ENCODE assay signal across 19 cellular contexts in the genomic region with DNA sequence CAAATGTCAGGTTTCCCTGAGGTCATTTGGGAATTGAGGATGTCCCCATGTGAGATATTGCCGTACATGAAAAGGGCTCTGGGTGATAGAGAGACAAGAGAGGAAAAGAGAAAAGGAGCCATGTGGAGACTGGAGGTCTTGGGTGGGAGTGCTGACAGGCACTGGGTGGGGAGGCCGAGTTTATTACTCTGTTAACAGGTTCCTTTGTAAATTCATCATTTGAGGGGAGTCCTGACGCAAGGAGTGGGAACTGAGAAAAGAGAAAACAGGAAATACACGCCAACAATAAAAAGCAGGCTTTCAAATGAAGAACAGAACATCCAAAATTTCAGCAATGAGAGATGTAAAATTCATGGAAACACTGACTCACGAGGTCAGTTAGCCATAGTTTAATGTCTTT.
"Had no signal": no experiment of that assay in that cellular context is flagged by ENCODE, and none has a peak within 500 bp of the region (broad histone marks: within the 10 kb centered on the region; RNA-seq: fewer than 3 reads in every experiment).

No MANE protein-coding gene starts in this region.

- H3K27me3 ChIP-seq: breast epithelium, neutrophil, right atrium auricular region, upper lobe of left lung had no signal

- H3K9me3 ChIP-seq: breast epithelium, lower lobe of right lung, neutrophil, right atrium auricular region, upper lobe of left lung had no signal

- H3K9me3 Mint-ChIP-seq: T-helper 2 cell treated with Interferon-gamma antibody and Interleukin-4, amounts not matched to agents 5 μg/mL and 100 μg/mL, for 36 hours had no signal

- H3K27me3 Mint-ChIP-seq: activated naive CD8-positive, alpha-beta T cell; stimulated activated naive B cell treated with anti-CD40 and anti-IgM and Interleukin-4, amounts not matched to agents 10 μg/mL and 1 μg/mL and 100 μg/mL, for 72 hours had no signal

- H3K4me3 Mint-ChIP-seq: activated CD8-positive, alpha-beta memory T cell treated with anti-CD3 and anti-CD28 coated beads, Interleukin-2, amount 10 ng/mL, durations not matched to agents 7 days and 5 days; activated naive CD8-positive, alpha-beta T cell; activated T-cell treated with anti-CD3 and anti-CD28 coated beads, Interleukin-2, amount 50 U/mL, for 24 hours; stimulated activated naive B cell treated with anti-CD40 and anti-IgM and Interleukin-4, amounts not matched to agents 10 μg/mL and 1 μg/mL and 100 μg/mL, for 72 hours; T-helper 2 cell treated with Interferon-gamma antibody and Interleukin-4, amounts not matched to agents 5 μg/mL and 100 μg/mL, for 36 hours had no signal

- H3K36me3 ChIP-seq: breast epithelium, lower lobe of right lung, neutrophil, right atrium auricular region, upper lobe of left lung had no signal

- H3K27ac Mint-ChIP-seq: activated CD8-positive, alpha-beta memory T cell treated with anti-CD3 and anti-CD28 coated beads, Interleukin-2, amount 10 ng/mL, durations not matched to agents 7 days and 5 days; activated naive CD8-positive, alpha-beta T cell; activated T-cell treated with anti-CD3 and anti-CD28 coated beads, Interleukin-2, amount 50 U/mL, for 24 hours; stimulated activated naive B cell treated with anti-CD40 and anti-IgM and Interleukin-4, amounts not matched to agents 10 μg/mL and 1 μg/mL and 100 μg/mL, for 72 hours; T-helper 2 cell treated with Interferon-gamma antibody and Interleukin-4, amounts not matched to agents 5 μg/mL and 100 μg/mL, for 36 hours had no signal

- H3K36me3 Mint-ChIP-seq: activated CD8-positive, alpha-beta memory T cell treated with anti-CD3 and anti-CD28 coated beads, Interleukin-2, amount 10 ng/mL, durations not matched to agents 7 days and 5 days; stimulated activated naive B cell treated with anti-CD40 and anti-IgM and Interleukin-4, amounts not matched to agents 10 μg/mL and 1 μg/mL and 100 μg/mL, for 72 hours had no signal

- H3K27ac ChIP-seq: lower lobe of right lung, neutrophil, upper lobe of left lung had no signal

- H3K4me1 ChIP-seq: breast epithelium, lower lobe of right lung, right atrium auricular region, upper lobe of left lung had no signal

- H3K4me3 ChIP-seq: breast epithelium, lower lobe of right lung, right atrium auricular region, upper lobe of left lung had no signal

- DNase-seq: activated CD4-positive, alpha-beta T cell treated with anti-CD3 and anti-CD28 coated beads, Interleukin-2, amount 50 U/mL, for 48 hours; activated CD8-positive, alpha-beta memory T cell treated with anti-CD3 and anti-CD28 coated beads, Interleukin-2, amount 10 ng/mL, durations not matched to agents 7 days and 5 days; activated gamma-delta T cell; activated T-cell treated with anti-CD3 and anti-CD28 coated beads, Interleukin-2, amount 50 U/mL, for 24 hours; anterior cingulate cortex; hypothalamus; lower lobe of right lung; midbrain; posterior cingulate gyrus; stimulated activated CD4-positive, alpha-beta T cell treated with anti-CD3 and anti-CD28 coated beads, Interleukin-2, amount 100 ng/mL, for 24 hours; stimulated activated naive B cell treated with anti-CD40 and anti-IgM and Interleukin-4, amounts not matched to agents 10 μg/mL and 1 μg/mL and 100 μg/mL, for 72 hours; substantia nigra; SW 1271; upper lobe of left lung had no signal

- H3K4me1 Mint-ChIP-seq: activated CD8-positive, alpha-beta memory T cell treated with anti-CD3 and anti-CD28 coated beads, Interleukin-2, amount 10 ng/mL, durations not matched to agents 7 days and 5 days had no signal
